1 cellular context compared by ENCODE assay signal in the genomic region with DNA sequence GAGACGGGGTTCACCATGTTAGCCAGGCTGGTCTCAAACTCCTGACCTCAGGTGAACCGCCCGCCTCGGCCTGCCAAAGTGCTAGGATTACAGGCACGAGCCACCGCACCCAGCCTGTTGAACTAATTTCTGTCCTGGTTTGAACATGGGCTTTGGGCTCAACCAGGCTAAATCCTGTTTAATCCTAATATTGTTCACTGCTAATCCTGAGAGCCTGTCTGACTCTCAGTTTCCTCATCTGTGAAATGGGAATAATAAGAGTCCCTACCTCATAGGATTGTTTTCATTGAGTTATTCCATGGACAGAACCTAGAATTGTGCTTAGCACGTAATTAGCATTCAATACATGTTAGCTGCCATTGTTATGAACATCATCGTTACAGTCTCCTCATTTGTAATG.
TF ChIP-seq lines count a peak whose summit lies in the region.

No MANE protein-coding gene starts in this region.

TF ChIP-seq in GM23338, 12 proteins besides CTCF, POLR2A, EP300 and RAD21 (continued from another document):
- TF ChIP-seq ETS1 (IDR thresholded peaks at IDR 0.05) (no peak), ZNF331 (CRISPR knock-in tag; IDR thresholded peaks at IDR 0.05; ENCODE audit: low read depth) (no peak)
